Comparison of ENCODE assay signal across 2 cellular contexts in genomic region chr17:5161793-5162192, GRCh38. TPM values are rescaled to one million over a fixed set of nuclear protein-coding genes. Genes with fewer than 3 reads are reported as not detected.
"Had no signal": no experiment of that assay in that cellular context is flagged by ENCODE, and none has a peak within 500 bp of the region (broad histone marks: within the 10 kb centered on the region; RNA-seq: fewer than 3 reads in every experiment).

No MANE protein-coding gene starts in this region.

RNA-seq across cellular contexts. Expression of gene USP6, which starts 46.0 kb away (rescaled TPM):
- total RNA-seq: osteoblast had no signal
- polyA plus RNA-seq: neural cell had no signal
